8 cellular contexts compared by ENCODE assay signal in genomic region chr4:139734875-139735380, GRCh38.
DNase-seq lines count a peak whose midpoint lies in the region; ATAC-seq and TF ChIP-seq lines count a peak whose summit lies in the region.

No MANE protein-coding gene starts in this region.

- H3K4me1 ChIP-seq in PC-3 (ENCODE audit: insufficient read depth, low read length): peaks cover 4% of the 10 kb centered on the region; the same call in 1 of the 2 replicates

- H3K4me3 Mint-ChIP-seq in naive B cell: peak overlapping the region; percentile 69 to 92 (median 85)
- peak overlapping the region; percentile 78 to 84 for H3K4me3 Mint-ChIP-seq in stimulated activated naive B cell treated with anti-CD40 and anti-IgM and Interleukin-4, amounts not matched to agents 10 μg/mL and 1 μg/mL and 100 μg/mL, for 72 hours

- CTCF ChIA-PET in PC-3 (lab: Charles Lee): no interaction called here

- no peaks in the 10 kb centered on the region for H3K27me3 ChIP-seq in PC-3 (ENCODE audit: low read length)

- peak; percentile 89 for ATAC-seq in PC-3
- peak; percentile 88 to 91 for ATAC-seq in naive B cell (ENCODE audit: low read depth in 2 of 2)
- peak; percentile 80 to 83 for ATAC-seq in stimulated activated naive B cell treated with anti-CD40 and anti-IgM and Interleukin-4, amounts not matched to agents 10 μg/mL and 1 μg/mL and 100 μg/mL, for 72 hours (replicated peaks)

- intact Hi-C loops in PC-3 (cut with micrococcal nuclease): loop anchor here (2.0 to 10.0 kb wide), 6 partner anchors 170 to 690 kb away; partner anchors contain the start of gene CLGN

- H3F3A ChIP-seq in PC-3 (ENCODE audit: low read length, unreplicated experiment): no peaks in the 10 kb centered on the region

- H3K27me3 Mint-ChIP-seq in naive B cell: peaks cover 6 to 34% (median 17%) of the 10 kb centered on the region in 3 donors
- peaks cover 10 to 16% of the 10 kb centered on the region in 2 donors for H3K27me3 Mint-ChIP-seq in stimulated activated naive B cell treated with anti-CD40 and anti-IgM and Interleukin-4, amounts not matched to agents 10 μg/mL and 1 μg/mL and 100 μg/mL, for 72 hours

- no peak overlapping the region for H3K9ac ChIP-seq in PC-3 (ENCODE audit: low read length)

- no peaks in the 10 kb centered on the region for H3K9me3 ChIP-seq in PC-3 (ENCODE audit: low read length)

- peak overlapping the region; percentile 83 for H3K4me2 ChIP-seq in PC-3 (ENCODE audit: low read length)

- no TSS peak for BruUV-seq in PC-3 (replicated peaks; lab: Mats Ljungman, UMichigan)

- peaks cover 4 to 13% (median 12%) of the 10 kb centered on the region in 3 donors for H3K4me1 Mint-ChIP-seq in naive B cell
- peaks cover 16 to 39% of the 10 kb centered on the region in 2 donors for H3K4me1 Mint-ChIP-seq in stimulated activated naive B cell treated with anti-CD40 and anti-IgM and Interleukin-4, amounts not matched to agents 10 μg/mL and 1 μg/mL and 100 μg/mL, for 72 hours

- no peaks in the 10 kb centered on the region for H4K20me1 ChIP-seq in PC-3 (ENCODE audit: low read length)

- DNase-seq in AG09309 (ENCODE audit: low read depth) (peak; percentile 27), GM19240 (ENCODE audit: insufficient read length, low spot score) (peak; percentile 26), HuH-7.5 (ENCODE audit: low spot score) (peak; percentile 87), PC-3 (peak; percentile 51), fibroblast of the aortic adventitia (ENCODE audit: low read depth) (peak; percentile 62), naive B cell (peak; percentile 86)
- DNase-seq in activated effector memory CD4-positive, alpha-beta T cell treated with Interleukin-2 at 50 U/mL for 16 hours: peak; percentile 2
- peak; percentile 75 for DNase-seq in stimulated activated naive B cell treated with anti-CD40 and anti-IgM and Interleukin-4, amounts not matched to agents 10 μg/mL and 1 μg/mL and 100 μg/mL, for 72 hours

- peak overlapping the region; percentile 67 to 97 (median 91) for H3K27ac Mint-ChIP-seq in naive B cell
- H3K27ac Mint-ChIP-seq in stimulated activated naive B cell treated with anti-CD40 and anti-IgM and Interleukin-4, amounts not matched to agents 10 μg/mL and 1 μg/mL and 100 μg/mL, for 72 hours: peak overlapping the region; percentile 89

- H3K4me3 ChIP-seq in AG09309 (ENCODE audit: control insufficient read depth, low read depth, low read length) (peak overlapping the region; percentile 52), PC-3 (ENCODE audit: low read length) (peak overlapping the region; percentile 60), fibroblast of the aortic adventitia (ENCODE audit: low read depth, low read length) (peak overlapping the region; percentile 65)

- no peaks in the 10 kb centered on the region for H3K36me3 ChIP-seq in PC-3 (ENCODE audit: low read depth, low read length)

- TF ChIP-seq CTCF in AG09309 (IDR thresholded peaks at IDR 0.05; ENCODE audit: control insufficient read depth, insufficient read depth, low read depth, low read length, missing control alignments) (peak; percentile 53), PC-3 (conservative IDR thresholded peaks at IDR 0.05; ENCODE audit: low read depth, low read length) (peak; percentile 68), fibroblast of the aortic adventitia (IDR thresholded peaks at IDR 0.05; ENCODE audit: insufficient read depth, low read length) (peak; percentile 61)

- no peak overlapping the region for H3K27ac ChIP-seq in PC-3 (ENCODE audit: low read length)

- no peaks in the 10 kb centered on the region for H3K79me2 ChIP-seq in PC-3 (ENCODE audit: low read length)

- no peaks in the 10 kb centered on the region for H3K36me3 Mint-ChIP-seq in naive B cell
- H3K36me3 Mint-ChIP-seq in stimulated activated naive B cell treated with anti-CD40 and anti-IgM and Interleukin-4, amounts not matched to agents 10 μg/mL and 1 μg/mL and 100 μg/mL, for 72 hours: no peaks in the 10 kb centered on the region

- no peaks in the 10 kb centered on the region for H3K9me2 ChIP-seq in PC-3 (replicated peaks; ENCODE audit: low read length)

- H3K9me3 Mint-ChIP-seq in naive B cell: no peaks in the 10 kb centered on the region
- no peaks in the 10 kb centered on the region for H3K9me3 Mint-ChIP-seq in stimulated activated naive B cell treated with anti-CD40 and anti-IgM and Interleukin-4, amounts not matched to agents 10 μg/mL and 1 μg/mL and 100 μg/mL, for 72 hours

- POLR2A ChIA-PET in PC-3 (lab: Charles Lee; ENCODE audit: unreplicated experiment): no interaction called here

- peak overlapping the region; percentile 71 for H2AFZ ChIP-seq in PC-3 (ENCODE audit: low read length)

Comparison
In these comparisons a context has a peak if more than half of its experiments do, and no peak if none do; other contexts are left out.
1. DNase-seq: peak in every context shown above with its lines; median percentile 87 in HuH-7.5; 86 in naive B cell; 75 in stimulated activated naive B cell treated with anti-CD40 and anti-IgM and Interleukin-4, amounts not matched to agents 10 μg/mL and 1 μg/mL and 100 μg/mL, for 72 hours; 62 in fibroblast of the aortic adventitia; 51 in PC-3; 27 in AG09309; 26 in GM19240; 2 in activated effector memory CD4-positive, alpha-beta T cell treated with Interleukin-2 at 50 U/mL for 16 hours.